In genomic region chr3:64717872-64718613, GRCh38 we compare ENCODE assay signal across 9 cellular contexts. TPM values are rescaled to one million over a fixed set of nuclear protein-coding genes. Genes with fewer than 3 reads are reported as not detected.
A peak's percentile ranks its signal among the peaks of the same experiment; 100 is the strongest.
DNase-seq lines count a peak whose midpoint lies in the region; ATAC-seq, FAIRE-seq and TF ChIP-seq lines count a peak whose summit lies in the region.
"Had no signal": no experiment of that assay in that cellular context is flagged by ENCODE, and none has a peak within 500 bp of the region (broad histone marks: within the 10 kb centered on the region; RNA-seq: fewer than 3 reads in every experiment).

No MANE protein-coding gene starts in this region.

- H3K27ac Mint-ChIP-seq in astrocyte (ENCODE audit: unreplicated experiment) = no peak overlapping the region
- H3K27ac Mint-ChIP-seq: activated T-helper 17 cell treated with anti-CD3 and anti-CD28 coated beads, Interleukin-2, amount 50 U/mL, for 72 hours had no signal

- H3K27ac ChIP-seq in GM23248 = no peak overlapping the region
- no peak overlapping the region for H3K27ac ChIP-seq in astrocyte (ENCODE audit: low read depth, low read length)
- peak overlapping the region; percentile 84 to 85 for H3K27ac ChIP-seq in thoracic aorta
- no peak overlapping the region for H3K27ac ChIP-seq in small intestine (ENCODE audit: low read depth in 1 of 2, low read length in 1 of 2)

- H3K79me2 ChIP-seq in GM23248 (ENCODE audit: insufficient read depth) = no peaks in the 10 kb centered on the region
- H3K79me2 ChIP-seq in astrocyte (ENCODE audit: insufficient read depth, low read length) = no peaks in the 10 kb centered on the region

- no peaks in the 10 kb centered on the region for H3K27me3 Mint-ChIP-seq in astrocyte (ENCODE audit: low read depth, unreplicated experiment)
- H3K27me3 Mint-ChIP-seq: activated T-helper 17 cell treated with anti-CD3 and anti-CD28 coated beads, Interleukin-2, amount 50 U/mL, for 72 hours had no signal

- no peaks in the 10 kb centered on the region for H3K9me3 Mint-ChIP-seq in astrocyte (ENCODE audit: unreplicated experiment)

- no peaks in the 10 kb centered on the region for H3K36me3 Mint-ChIP-seq in astrocyte (ENCODE audit: low read depth, unreplicated experiment)

- H3K27me3 ChIP-seq in GM23248 (replicated peaks; ENCODE audit: insufficient read depth) = no peaks in the 10 kb centered on the region
- H3K27me3 ChIP-seq in astrocyte (ENCODE audit: insufficient read depth, low read length) = no peaks in the 10 kb centered on the region
- H3K27me3 ChIP-seq in thoracic aorta (replicated peaks; ENCODE audit: insufficient read depth) = no peaks in the 10 kb centered on the region
- H3K27me3 ChIP-seq in small intestine (ENCODE audit: control insufficient read depth in 2 of 2, insufficient read depth in 2 of 2, low read length in 2 of 2) = no peaks in the 10 kb centered on the region

- FAIRE-seq in astrocyte (lab: Jason Lieb, UNC) (no peak), small intestine (lab: Jason Lieb, UNC) (no peak)

- H4K20me1 ChIP-seq in GM23248 (ENCODE audit: insufficient read depth) (no peaks in the 10 kb centered on the region), astrocyte (ENCODE audit: insufficient read depth, low read length) (no peaks in the 10 kb centered on the region)

- H3K9me3 ChIP-seq in GM23248 (ENCODE audit: low read depth) (no peaks in the 10 kb centered on the region), astrocyte (ENCODE audit: insufficient read depth, low read depth, low read length) (no peaks in the 10 kb centered on the region), thoracic aorta (no peaks in the 10 kb centered on the region), small intestine (ENCODE audit: control insufficient read depth, low read depth) (no peaks in the 10 kb centered on the region)

- no peaks in the 10 kb centered on the region for H3K4me1 Mint-ChIP-seq in astrocyte (ENCODE audit: low read depth, unreplicated experiment)
- H3K4me1 Mint-ChIP-seq: activated T-helper 17 cell treated with anti-CD3 and anti-CD28 coated beads, Interleukin-2, amount 50 U/mL, for 72 hours had no signal

- no peak overlapping the region for H3K4me3 Mint-ChIP-seq in astrocyte (ENCODE audit: unreplicated experiment)
- H3K4me3 Mint-ChIP-seq: activated T-helper 17 cell treated with anti-CD3 and anti-CD28 coated beads, Interleukin-2, amount 50 U/mL, for 72 hours had no signal

- ATAC-seq in thoracic aorta (ENCODE audit: insufficient number of reproducible peaks, low FRiP score, low read depth) (no peak), GM19035 (IDR thresholded peaks at IDR 0.05; ENCODE audit: unreplicated experiment) (no peak)
- ATAC-seq: activated T-helper 17 cell treated with anti-CD3 and anti-CD28 coated beads, Interleukin-2, amount 50 U/mL, for 72 hours had no signal

- H3K4me1 ChIP-seq in GM23248 (ENCODE audit: insufficient read depth) (no peaks in the 10 kb centered on the region), astrocyte (ENCODE audit: insufficient read depth, low read length) (no peaks in the 10 kb centered on the region), thoracic aorta (ENCODE audit: control insufficient read depth in 1 of 2, low read depth in 2 of 2) (peaks cover 31 to 73% of the 10 kb centered on the region in 2 donors), small intestine (ENCODE audit: control insufficient read depth in 2 of 2, insufficient read depth in 1 of 2, low read depth in 1 of 2, low read length in 1 of 2) (no peaks in the 10 kb centered on the region)

- no peaks in the 10 kb centered on the region for H3K36me3 ChIP-seq in GM23248 (ENCODE audit: low read depth)
- H3K36me3 ChIP-seq in astrocyte (ENCODE audit: insufficient read depth, low read length) = no peaks in the 10 kb centered on the region
- H3K36me3 ChIP-seq in thoracic aorta = no peaks in the 10 kb centered on the region
- no peaks in the 10 kb centered on the region for H3K36me3 ChIP-seq in small intestine (ENCODE audit: control insufficient read depth in 2 of 2, insufficient read depth in 2 of 2, low read length in 2 of 2)

- H3K4me2 ChIP-seq in GM23248 (ENCODE audit: unreplicated experiment) = no peak overlapping the region
- no peak overlapping the region for H3K4me2 ChIP-seq in astrocyte (ENCODE audit: low read length)

- H2AFZ ChIP-seq in GM23248 (no peak overlapping the region), astrocyte (ENCODE audit: low read depth, low read length) (no peak overlapping the region)

- no peak overlapping the region for H3K4me3 ChIP-seq in GM23248
- no peak overlapping the region for H3K4me3 ChIP-seq in astrocyte (ENCODE audit: insufficient read depth, low read depth, low read length)
- H3K4me3 ChIP-seq in foreskin fibroblast (ENCODE audit: low read depth in 1 of 2, low read length in 2 of 2) = no peak overlapping the region
- H3K4me3 ChIP-seq in thoracic aorta = no peak overlapping the region
- no peak overlapping the region for H3K4me3 ChIP-seq in small intestine (ENCODE audit: low read depth in 1 of 2, low read length in 2 of 2)

- peak; percentile 55 for TF ChIP-seq CTCF in astrocyte (IDR thresholded peaks at IDR 0.05; ENCODE audit: insufficient read depth, low read depth, low read length)
- peak; percentile 39 for TF ChIP-seq CTCF in foreskin fibroblast (IDR thresholded peaks at IDR 0.05; ENCODE audit: low read depth, low read length)
- TF ChIP-seq CTCF in thoracic aorta (IDR thresholded peaks at IDR 0.05) = peak; percentile 20

- no peaks in the 10 kb centered on the region for H3F3A ChIP-seq in GM23248 (ENCODE audit: insufficient read depth)

- DNase-seq in GM23248 = peak; percentile 31
- no peak for DNase-seq in astrocyte (ENCODE audit: low read depth)
- peak in 1 of 2 donors; percentile 15 for DNase-seq in foreskin fibroblast
- DNase-seq in thoracic aorta (ENCODE audit: low spot score) = no peak
- DNase-seq in small intestine = no peak
- no peak for DNase-seq in NCI-H2171 (lab: John Stamatoyannopoulos, UW)
- DNase-seq: NCI-H1436 had no signal

- H3K9me2 ChIP-seq in GM23248 (ENCODE audit: insufficient read depth) = no peaks in the 10 kb centered on the region

- H3K9ac ChIP-seq in GM23248 (no peak overlapping the region), astrocyte (ENCODE audit: low read length) (no peak overlapping the region)

- in situ Hi-C loops in GM23248 (cut with MboI) = no loop called here

- whole genome bisulfite sequencing in GM23248 (ENCODE audit: low coverage in 1 of 2, low lambda C conversion rate in 2 of 2, missing lambda C conversion rate in 2 of 2), 2 experiments = 52 to 57% methylated on average over 5 of the region's 5 CpGs
- 66 to 81% (median 69%) methylated on average over 5 of the region's 5 CpGs for WGBS in small intestine, 3 donors

RNA-seq across cellular contexts. Expression of gene ADAMTS9, which starts 30.2 kb away (rescaled TPM):
- total RNA-seq in GM23248 (2014; rRNA removed; shearing (Covaris generic)) = 1.3 and 1.5 TPM in 2 replicates
- polyA plus RNA-seq in GM23248 (2016; fragmentation: Nextera tagmentation; extraction: Ambion mirVana) (0.68 and 0.75 TPM in 2 replicates), small intestine (10 to 100 TPM in 1 of 3 donors, 1 to 10 TPM in 1, under 1 TPM in 1; 0.54 to 11.3 (median 1.8) TPM)
- total RNA-seq in astrocyte (7.5 and 8.3 TPM in 2 replicates), thoracic aorta (100 to 1,000 TPM; 104 to 420 TPM)
- total RNA-seq: activated T-helper 17 cell treated with anti-CD3 and anti-CD28 coated beads, Interleukin-2, amount 50 U/mL, for 72 hours had no signal

Comparison
In these comparisons a context has a peak if more than half of its experiments do, and no peak if none do; other contexts are left out.
1. H3K27ac ChIP-seq: peak in thoracic aorta (2 of 2); none in GM23248 (single experiment), astrocyte (single experiment) and small intestine (0 of 2).
2. RNA of gene ADAMTS9, which starts 30.2 kb away (total RNA-seq): 104 to 420 TPM in thoracic aorta; 7.5 to 8.3 TPM in astrocyte and 1.3 to 1.5 TPM in GM23248; every median in the first group is over 10 times any median in the second.
3. Peak in every context shown above with its lines, with median percentiles within 50 percentile points of each other: CTCF ChIP-seq.